32 cellular contexts compared by ENCODE assay signal in the genomic region with DNA sequence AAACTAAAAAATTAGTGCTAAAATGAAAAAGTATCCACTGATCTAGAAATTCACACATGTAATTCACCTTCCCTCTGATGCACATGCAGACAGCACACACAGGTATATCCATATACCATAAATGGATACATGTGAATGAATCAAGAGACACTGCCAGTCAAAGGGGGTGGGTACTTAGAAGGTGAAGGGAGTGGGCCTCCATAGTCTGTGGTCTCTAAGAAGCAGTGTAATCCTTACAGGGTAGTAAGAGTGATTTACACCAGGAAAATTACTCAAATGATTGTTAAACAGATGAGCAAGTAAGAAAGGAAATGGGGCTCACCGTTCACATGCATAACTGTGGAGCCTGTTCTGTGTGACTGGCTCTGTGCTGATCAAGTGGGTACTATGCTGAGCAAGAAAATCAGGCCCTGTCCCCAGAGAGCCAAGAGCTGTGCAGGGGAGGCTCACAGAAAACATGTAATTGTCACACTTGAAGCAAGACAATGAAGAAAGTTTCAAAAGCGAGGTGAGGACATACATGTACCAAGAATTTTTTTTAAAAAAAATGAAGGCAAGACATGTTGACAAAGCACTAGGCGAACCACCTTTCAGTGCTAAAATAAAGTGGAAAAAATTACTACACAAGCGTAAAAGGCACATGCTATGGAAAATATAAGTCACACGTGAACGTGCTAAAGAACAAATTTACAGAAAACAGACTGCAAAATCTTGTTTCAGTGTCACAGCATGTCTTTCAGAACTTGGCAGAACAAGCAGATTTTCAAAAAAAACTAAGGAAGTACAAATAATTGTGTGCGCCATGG. TPM values are rescaled to one million over a fixed set of nuclear protein-coding genes. Genes with fewer than 3 reads are reported as not detected.
"Had no signal": no experiment of that assay in that cellular context is flagged by ENCODE, and none has a peak within 500 bp of the region (broad histone marks: within the 10 kb centered on the region; RNA-seq: fewer than 3 reads in every experiment).

No MANE protein-coding gene starts in this region.

- H3K9me3 Mint-ChIP-seq: activated B cell treated with CpG ODN at 0.5 μM for 24 hours; activated CD4-positive, alpha-beta T cell treated with anti-CD3 and anti-CD28 coated beads, Interleukin-2, amount 10 ng/mL, durations not matched to agents 7 days and 5 days; activated naive CD4-positive, alpha-beta T cell treated with anti-CD3 and anti-CD28 coated beads, Interleukin-2, amount 10 ng/mL, durations not matched to agents 7 days and 5 days; activated T-cell treated with anti-CD3 and anti-CD28 coated beads, Interleukin-2, amount 50 U/mL, for 4 hours; endodermal cell; T-helper 2 cell treated with Interferon-gamma antibody and Interleukin-4, amounts not matched to agents 5 μg/mL and 100 μg/mL, for 36 hours had no signal

- H2AFZ ChIP-seq: parathyroid adenoma had no signal

- FAIRE-seq: kidney, small intestine, urothelium cell line had no signal

- H3K27ac Mint-ChIP-seq: activated B cell treated with CpG ODN at 0.5 μM for 24 hours; activated CD4-positive, alpha-beta T cell treated with anti-CD3 and anti-CD28 coated beads, Interleukin-2, amount 10 ng/mL, durations not matched to agents 7 days and 5 days; activated naive CD4-positive, alpha-beta T cell treated with anti-CD3 and anti-CD28 coated beads, Interleukin-2, amount 10 ng/mL, durations not matched to agents 7 days and 5 days; endodermal cell; immature natural killer cell; T-helper 2 cell treated with Interferon-gamma antibody and Interleukin-4, amounts not matched to agents 5 μg/mL and 100 μg/mL, for 36 hours had no signal

- ATAC-seq: esophagus mucosa; heart left ventricle; left colon; naive thymus-derived CD8-positive, alpha-beta T cell; psoas muscle had no signal

- H3K9ac ChIP-seq: parathyroid adenoma had no signal

- H3K27me3 ChIP-seq: breast epithelium, sigmoid colon, testis, transverse colon had no signal

- H3K4me1 ChIP-seq: breast epithelium, parathyroid adenoma, psoas muscle, sigmoid colon, testis had no signal

- H3K4me1 Mint-ChIP-seq: activated CD4-positive, alpha-beta T cell treated with anti-CD3 and anti-CD28 coated beads, Interleukin-2, amount 10 ng/mL, durations not matched to agents 7 days and 5 days; activated naive CD4-positive, alpha-beta T cell treated with anti-CD3 and anti-CD28 coated beads, Interleukin-2, amount 10 ng/mL, durations not matched to agents 7 days and 5 days; endodermal cell; immature natural killer cell; naive thymus-derived CD8-positive, alpha-beta T cell; neural crest cell had no signal

- H3K4me3 ChIP-seq: breast epithelium, heart left ventricle, psoas muscle, sigmoid colon, testis had no signal

- H3K27me3 Mint-ChIP-seq: activated naive CD4-positive, alpha-beta T cell treated with anti-CD3 and anti-CD28 coated beads, Interleukin-2, amount 10 ng/mL, durations not matched to agents 7 days and 5 days had no signal

- H3K36me3 Mint-ChIP-seq: activated naive CD4-positive, alpha-beta T cell treated with anti-CD3 and anti-CD28 coated beads, Interleukin-2, amount 10 ng/mL, durations not matched to agents 7 days and 5 days; immature natural killer cell; naive thymus-derived CD8-positive, alpha-beta T cell had no signal

- H3K79me2 ChIP-seq: parathyroid adenoma had no signal

- H3K4me3 Mint-ChIP-seq: activated B cell treated with CpG ODN at 0.5 μM for 24 hours; activated CD4-positive, alpha-beta T cell treated with anti-CD3 and anti-CD28 coated beads, Interleukin-2, amount 10 ng/mL, durations not matched to agents 7 days and 5 days; activated naive CD4-positive, alpha-beta T cell treated with anti-CD3 and anti-CD28 coated beads, Interleukin-2, amount 10 ng/mL, durations not matched to agents 7 days and 5 days; activated T-cell treated with anti-CD3 and anti-CD28 coated beads, Interleukin-2, amount 50 U/mL, for 4 hours; endodermal cell; immature natural killer cell; naive thymus-derived CD8-positive, alpha-beta T cell; neural crest cell; T-helper 2 cell treated with Interferon-gamma antibody and Interleukin-4, amounts not matched to agents 5 μg/mL and 100 μg/mL, for 36 hours had no signal

- DNase-seq: activated B cell treated with CpG ODN at 0.5 μM for 24 hours; activated CD4-positive, alpha-beta T cell treated with anti-CD3 and anti-CD28 coated beads, Interleukin-2, amount 10 ng/mL, durations not matched to agents 7 days and 5 days; activated CD8-positive, alpha-beta memory T cell treated with anti-CD3 and anti-CD28 coated beads, Interleukin-2, amount 50 U/mL, for 4 hours; activated effector memory CD4-positive, alpha-beta T cell treated with Interleukin-2 at 50 U/mL for 16 hours; activated naive CD4-positive, alpha-beta T cell treated with anti-CD3 and anti-CD28 coated beads, Interleukin-2, amount 10 ng/mL, durations not matched to agents 7 days and 5 days; activated T-cell treated with anti-CD3 and anti-CD28 coated beads, Interleukin-2, amount 50 U/mL, for 4 hours; central memory CD4-positive, alpha-beta T cell; endodermal cell; foreskin fibroblast; heart left ventricle; hypothalamus; immature natural killer cell; kidney; left colon; mesenchymal stem cell; naive thymus-derived CD8-positive, alpha-beta T cell; occipital lobe; psoas muscle; sigmoid colon; stimulated activated CD4-positive, alpha-beta T cell treated with anti-CD3 and anti-CD28 coated beads, Interleukin-2, amount 100 ng/mL, for 24 hours; stimulated activated naive CD4-positive, alpha-beta T cell; T-helper 1 cell; testis; transverse colon had no signal

- H3K27ac ChIP-seq: breast epithelium, parathyroid adenoma, psoas muscle, sigmoid colon, testis, transverse colon had no signal

- H3K9me3 ChIP-seq: breast epithelium, heart left ventricle, psoas muscle, sigmoid colon, testis, transverse colon had no signal

- H3K36me3 ChIP-seq: breast epithelium, heart left ventricle, sigmoid colon, transverse colon had no signal

RNA-seq across cellular contexts. Expression of a gene that starts 2.4 kb away (rescaled TPM):
- total RNA-seq: activated B cell treated with CpG ODN at 0.5 μM for 24 hours; activated CD4-positive, alpha-beta T cell treated with anti-CD3 and anti-CD28 coated beads, Interleukin-2, amount 10 ng/mL, durations not matched to agents 7 days and 5 days; activated CD8-positive, alpha-beta memory T cell treated with anti-CD3 and anti-CD28 coated beads for 36 hours; activated T-cell treated with anti-CD3 and anti-CD28 coated beads, Interleukin-2, amount 50 U/mL, for 4 hours; endodermal cell; esophagus mucosa; naive thymus-derived CD8-positive, alpha-beta T cell; neural crest cell; occipital lobe had no signal
- polyA plus RNA-seq: immature natural killer cell; naive thymus-derived CD8-positive, alpha-beta T cell had no signal
